30 cellular contexts compared by ENCODE assay signal in the genomic region with DNA sequence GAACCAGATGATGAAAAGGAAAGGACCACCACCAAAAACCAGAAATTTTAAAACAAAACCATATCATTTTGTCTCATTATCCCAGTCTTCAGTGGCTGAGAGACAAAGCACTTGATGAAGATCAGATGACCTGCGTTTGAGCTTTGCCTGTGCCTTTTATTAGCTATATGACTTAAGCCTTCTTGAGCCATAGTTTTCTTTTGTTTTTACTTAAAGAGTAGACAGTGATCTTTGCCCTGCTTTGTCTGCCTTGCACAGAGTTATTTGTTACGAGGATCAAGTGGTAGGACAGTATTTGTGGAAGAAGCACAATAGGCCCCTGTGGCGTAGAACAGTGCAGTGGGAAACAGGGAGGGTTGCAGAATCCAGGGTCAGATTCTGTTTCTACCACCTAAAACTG.
"Had no signal": no experiment of that assay in that cellular context is flagged by ENCODE, and none has a peak within 500 bp of the region (broad histone marks: within the 10 kb centered on the region; RNA-seq: fewer than 3 reads in every experiment).

No MANE protein-coding gene starts in this region.

- H3K9me3 Mint-ChIP-seq: activated CD8-positive, alpha-beta T cell treated with anti-CD3 and anti-CD28 coated beads for 36 hours; activated naive CD4-positive, alpha-beta T cell treated with anti-CD3 and anti-CD28 coated beads, Interleukin-2, amount 50 U/mL, for 24 hours; activated naive CD8-positive, alpha-beta T cell treated with anti-CD3 and anti-CD28 coated beads for 36 hours; activated naive CD8-positive, alpha-beta T cell treated with anti-CD3 and anti-CD28 coated beads, Interleukin-2, amount 50 U/mL, for 24 hours; activated T-cell treated with anti-CD3 and anti-CD28 coated beads, Interleukin-2, amount 50 U/mL, for 4 hours; activated T-helper 17 cell treated with anti-CD3 and anti-CD28 coated beads, Interleukin-2, amount 50 U/mL, for 72 hours; WTC11 had no signal

- DNase-seq: activated CD4-positive, alpha-beta T cell treated with anti-CD3 and anti-CD28 coated beads for 48 hours; activated CD4-positive, alpha-beta T cell treated with anti-CD3 and anti-CD28 coated beads, Interleukin-2, amount 50 U/mL, for 1 hour; activated CD4-positive, alpha-beta T cell treated with anti-CD3 and anti-CD28 coated beads, Interleukin-2, amount 50 U/mL, for 48 hours; activated CD8-positive, alpha-beta memory T cell treated with anti-CD3 and anti-CD28 coated beads for 24 hours; activated CD8-positive, alpha-beta T cell treated with anti-CD3 and anti-CD28 coated beads for 36 hours; activated effector memory CD4-positive, alpha-beta T cell treated with Interleukin-2 at 50 U/mL for 16 hours; activated gamma-delta T cell treated with Interleukin-2 at 50 U/mL for 16 hours; activated naive CD4-positive, alpha-beta T cell treated with Interleukin-2 at 50 U/mL for 16 hours; activated naive CD8-positive, alpha-beta T cell treated with anti-CD3 and anti-CD28 coated beads for 36 hours; activated naive CD8-positive, alpha-beta T cell treated with anti-CD3 and anti-CD28 coated beads, Interleukin-2, amount 50 U/mL, for 24 hours; activated T-cell treated with anti-CD3 and anti-CD28 coated beads, Interleukin-2, amount 50 U/mL, for 4 hours; adrenal gland; amygdala; aorta; body of pancreas; central memory CD4-positive, alpha-beta T cell; cerebellar nuclear complex; colonic mucosa; effector CD8-positive, alpha-beta T cell; esophagus squamous epithelium; foreskin melanocyte; head of caudate nucleus; T-helper 2 cell had no signal

- H3K36me3 ChIP-seq: adrenal gland, colonic mucosa had no signal

- H3K4me1 ChIP-seq: adrenal gland, body of pancreas, colonic mucosa, esophagus squamous epithelium, gastroesophageal sphincter had no signal

- H3K27me3 Mint-ChIP-seq: activated CD8-positive, alpha-beta T cell treated with anti-CD3 and anti-CD28 coated beads for 36 hours; activated naive CD8-positive, alpha-beta T cell treated with anti-CD3 and anti-CD28 coated beads, Interleukin-2, amount 50 U/mL, for 24 hours; activated T-helper 17 cell treated with anti-CD3 and anti-CD28 coated beads, Interleukin-2, amount 50 U/mL, for 72 hours had no signal

- H3K27ac ChIP-seq: adrenal gland, body of pancreas, cardiac muscle cell, colonic mucosa, epithelial cell of prostate, esophagus squamous epithelium, gastroesophageal sphincter, VCaP had no signal

- H3K27me3 ChIP-seq: adrenal gland, body of pancreas, cardiac muscle cell, colonic mucosa, esophagus squamous epithelium, gastroesophageal sphincter had no signal

- H3K4me3 Mint-ChIP-seq: activated CD8-positive, alpha-beta T cell treated with anti-CD3 and anti-CD28 coated beads for 36 hours; activated naive CD4-positive, alpha-beta T cell treated with anti-CD3 and anti-CD28 coated beads, Interleukin-2, amount 50 U/mL, for 24 hours; activated naive CD8-positive, alpha-beta T cell treated with anti-CD3 and anti-CD28 coated beads for 36 hours; activated naive CD8-positive, alpha-beta T cell treated with anti-CD3 and anti-CD28 coated beads, Interleukin-2, amount 50 U/mL, for 24 hours; activated T-cell treated with anti-CD3 and anti-CD28 coated beads, Interleukin-2, amount 50 U/mL, for 4 hours; activated T-helper 17 cell treated with anti-CD3 and anti-CD28 coated beads, Interleukin-2, amount 50 U/mL, for 72 hours; WTC11 had no signal

- H3K4me1 Mint-ChIP-seq: activated naive CD4-positive, alpha-beta T cell treated with anti-CD3 and anti-CD28 coated beads, Interleukin-2, amount 50 U/mL, for 24 hours; activated naive CD8-positive, alpha-beta T cell treated with anti-CD3 and anti-CD28 coated beads for 36 hours; activated naive CD8-positive, alpha-beta T cell treated with anti-CD3 and anti-CD28 coated beads, Interleukin-2, amount 50 U/mL, for 24 hours had no signal

- H3K9me3 ChIP-seq: adrenal gland, body of pancreas, colonic mucosa, esophagus squamous epithelium, gastroesophageal sphincter had no signal

- H3K27ac Mint-ChIP-seq: activated CD8-positive, alpha-beta T cell treated with anti-CD3 and anti-CD28 coated beads for 36 hours; activated naive CD4-positive, alpha-beta T cell treated with anti-CD3 and anti-CD28 coated beads, Interleukin-2, amount 50 U/mL, for 24 hours; activated naive CD8-positive, alpha-beta T cell treated with anti-CD3 and anti-CD28 coated beads for 36 hours; activated naive CD8-positive, alpha-beta T cell treated with anti-CD3 and anti-CD28 coated beads, Interleukin-2, amount 50 U/mL, for 24 hours had no signal

- H3K4me3 ChIP-seq: adrenal gland, body of pancreas, cardiac muscle cell, colonic mucosa, esophagus squamous epithelium, gastroesophageal sphincter had no signal

- H3K36me3 Mint-ChIP-seq: activated naive CD4-positive, alpha-beta T cell treated with anti-CD3 and anti-CD28 coated beads, Interleukin-2, amount 50 U/mL, for 24 hours; activated naive CD8-positive, alpha-beta T cell treated with anti-CD3 and anti-CD28 coated beads for 36 hours had no signal
